ENCODE assay signal across 20 cellular contexts in genomic region chr3:129732200-129732876, GRCh38.
A peak's percentile ranks its signal among the peaks of the same experiment; 100 is the strongest.
DNase-seq lines count a peak whose midpoint lies in the region; ATAC-seq and TF ChIP-seq lines count a peak whose summit lies in the region.
"Had no signal": no experiment of that assay in that cellular context is flagged by ENCODE, and none has a peak within 500 bp of the region (broad histone marks: within the 10 kb centered on the region; RNA-seq: fewer than 3 reads in every experiment).

No MANE protein-coding gene starts in this region.

- peak; percentile 7 to 9 for DNase-seq in NCI-H2081 (lab: John Stamatoyannopoulos, UW)
- no peak for DNase-seq in NCI-H2081 treated with DMSO at 0.1 percent for 48 hours (lab: John Stamatoyannopoulos, UW)
- no peak for DNase-seq in RWPE2 (ENCODE audit: low spot score)
- DNase-seq in foreskin keratinocyte = no peak
- peak; percentile 17 for DNase-seq in retina
- no peak for DNase-seq in NCI-H1930 (lab: John Stamatoyannopoulos, UW)
- DNase-seq in GM10266 (ENCODE audit: extremely low spot score) = no peak
- no peak for DNase-seq in GF-D8 (lab: John Stamatoyannopoulos, UW)
- DNase-seq: activated CD4-positive, alpha-beta T cell treated with anti-CD3 and anti-CD28 coated beads, Interleukin-2, amount 50 U/mL, for 4 hours; activated naive CD4-positive, alpha-beta T cell treated with anti-CD3 and anti-CD28 coated beads, Interleukin-2, amount 50 U/mL, for 16 hours; activated T-cell treated with anti-CD3 and anti-CD28 coated beads, Interleukin-2, amount 50 U/mL, for 1 hour; DMS79; mesendoderm; NCI-H2029 treated with DMSO at 0.1 percent for 48 hours; NCI-H748 treated with DMSO at 0.1 percent for 48 hours; stimulated activated CD4-positive, alpha-beta T cell treated with anti-CD3 and anti-CD28 coated beads, Interleukin-15, amount 100 ng/mL, for 24 hours; stimulated activated naive CD4-positive, alpha-beta T cell treated with Interleukin-2 at 50 U/mL for 16 hours; upper lobe of right lung had no signal

- H3K4me1 ChIP-seq in RWPE2 (ENCODE audit: insufficient read depth, poor library complexity, severe bottlenecking) (no peaks in the 10 kb centered on the region), foreskin keratinocyte (peaks cover 23% of the 10 kb centered on the region)
- H3K4me1 ChIP-seq: upper lobe of right lung had no signal

- H3K27me3 ChIP-seq in RWPE2 (ENCODE audit: insufficient read depth, poor library complexity, severe bottlenecking) (no peaks in the 10 kb centered on the region), foreskin keratinocyte (no peaks in the 10 kb centered on the region)
- H3K27me3 ChIP-seq: upper lobe of right lung had no signal

- no peaks in the 10 kb centered on the region for H3K9me3 ChIP-seq in RWPE2 (ENCODE audit: severe bottlenecking)
- H3K9me3 ChIP-seq: upper lobe of right lung had no signal

- ATAC-seq in RWPE2 (ENCODE audit: low read depth) (peak; percentile 19; the same call in 1 of the 3 replicates), foreskin keratinocyte (peak; percentile 44)
- ATAC-seq: HCT116, upper lobe of right lung had no signal

- TF ChIP-seq CTCF in RWPE2 (IDR thresholded peaks at IDR 0.05; ENCODE audit: poor library complexity, severe bottlenecking) (no peak), foreskin keratinocyte (conservative IDR thresholded peaks at IDR 0.05) (no peak), GM10266 (IDR thresholded peaks at IDR 0.05; ENCODE audit: control insufficient read depth, insufficient read depth, low read depth, missing control alignments) (no peak)

- H3K27ac ChIP-seq in RWPE2 (ENCODE audit: poor library complexity, severe bottlenecking) = no peak overlapping the region
- peak overlapping the region; percentile 5 for H3K27ac ChIP-seq in foreskin keratinocyte
- H3K27ac ChIP-seq: C4-2B, upper lobe of right lung had no signal

- 0 out of 2 replicates have a peak, but pooled peaks cover 10% of the 10 kb centered on the region for H3K36me3 ChIP-seq in RWPE2 (ENCODE audit: low read depth)
- H3K36me3 ChIP-seq: upper lobe of right lung had no signal

- no peak overlapping the region for H3K4me3 ChIP-seq in RWPE2 (ENCODE audit: severe bottlenecking)
- H3K4me3 ChIP-seq: upper lobe of right lung had no signal

Comparison
In these comparisons a context has a peak if more than half of its experiments do, and no peak if none do; other contexts are left out.
1. DNase-seq: peak in NCI-H2081 (2 of 2) and retina (single experiment); none in NCI-H2081 treated with DMSO at 0.1 percent for 48 hours (single experiment), RWPE2 (single experiment), foreskin keratinocyte (0 of 2), NCI-H1930 (0 of 2), GM10266 (single experiment) and GF-D8 (single experiment).